ENCODE assay signal across 31 cellular contexts in genomic region chr1:11144563-11145256, GRCh38. TPM values are rescaled to one million over a fixed set of nuclear protein-coding genes. Genes with fewer than 3 reads are reported as not detected.
A peak's percentile ranks its signal among the peaks of the same experiment; 100 is the strongest.
DNase-seq lines count a peak whose midpoint lies in the region; ATAC-seq and TF ChIP-seq lines count a peak whose summit lies in the region.
"Had no signal": no experiment of that assay in that cellular context is flagged by ENCODE, and none has a peak within 500 bp of the region (broad histone marks: within the 10 kb centered on the region; RNA-seq: fewer than 3 reads in every experiment).

No MANE protein-coding gene starts in this region.

- peak overlapping the region; percentile 84 for H3K27ac Mint-ChIP-seq in activated T-cell treated with anti-CD3 and anti-CD28 coated beads, Interleukin-2, amount 50 U/mL, for 24 hours
- H3K27ac Mint-ChIP-seq in activated naive CD8-positive, alpha-beta T cell treated with anti-CD3 and anti-CD28 coated beads for 36 hours = peak overlapping the region; percentile 92
- no peak overlapping the region for H3K27ac Mint-ChIP-seq in naive thymus-derived CD4-positive, alpha-beta T cell

- H3K27me3 Mint-ChIP-seq in activated T-cell treated with anti-CD3 and anti-CD28 coated beads, Interleukin-2, amount 50 U/mL, for 24 hours = no peaks in the 10 kb centered on the region
- H3K27me3 Mint-ChIP-seq in activated naive CD8-positive, alpha-beta T cell treated with anti-CD3 and anti-CD28 coated beads for 36 hours = no peaks in the 10 kb centered on the region
- no peaks in the 10 kb centered on the region for H3K27me3 Mint-ChIP-seq in naive thymus-derived CD4-positive, alpha-beta T cell
- H3K27me3 Mint-ChIP-seq: memory B cell had no signal

- H3K36me3 Mint-ChIP-seq in activated T-cell treated with anti-CD3 and anti-CD28 coated beads, Interleukin-2, amount 50 U/mL, for 24 hours (ENCODE audit: low read depth) = peaks cover 89% of the 10 kb centered on the region
- peaks cover 26% of the 10 kb centered on the region for H3K36me3 Mint-ChIP-seq in activated naive CD8-positive, alpha-beta T cell treated with anti-CD3 and anti-CD28 coated beads for 36 hours
- peaks cover 7 to 56% (median 17%) of the 10 kb centered on the region in 5 donors for H3K36me3 Mint-ChIP-seq in naive thymus-derived CD4-positive, alpha-beta T cell

- no peaks in the 10 kb centered on the region for H3K9me3 ChIP-seq in left ventricle myocardium inferior (replicated peaks)
- no peaks in the 10 kb centered on the region for H3K9me3 ChIP-seq in thoracic aorta
- H3K9me3 ChIP-seq in naive thymus-derived CD4-positive, alpha-beta T cell (ENCODE audit: control insufficient read depth in 2 of 3, low read length in 3 of 3) = no peaks in the 10 kb centered on the region
- H3K9me3 ChIP-seq: Caco-2, gastroesophageal sphincter, pancreas had no signal

- DNase-seq in activated T-cell treated with anti-CD3 and anti-CD28 coated beads, Interleukin-2, amount 50 U/mL, for 24 hours = no peak
- DNase-seq in activated T-cell treated with anti-CD3 and anti-CD28 coated beads, Interleukin-2, amount 50 U/mL, for 48 hours = no peak
- DNase-seq in activated naive CD8-positive, alpha-beta T cell treated with anti-CD3 and anti-CD28 coated beads for 36 hours = no peak
- no peak for DNase-seq in left ventricle myocardium inferior
- DNase-seq in thoracic aorta (ENCODE audit: low spot score) = no peak
- DNase-seq in pons (ENCODE audit: low spot score) = no peak
- no peak for DNase-seq in naive thymus-derived CD4-positive, alpha-beta T cell
- no peak for DNase-seq in dedifferentiated amniotic fluid mesenchymal stem cell (ENCODE audit: extremely low spot score)
- DNase-seq: activated CD4-positive, alpha-beta T cell treated with anti-CD3 and anti-CD28 coated beads for 4 hours; activated CD8-positive, alpha-beta memory T cell treated with anti-CD3 and anti-CD28 coated beads for 24 hours; activated gamma-delta T cell; activated T-cell treated with anti-CD3 and anti-CD28 coated beads for 4 hours; Caco-2; DMS53; NCI-H1105 treated with DMSO at 0.1 percent for 48 hours; NCI-H1930; NCI-H2171 treated with DMSO at 0.1 percent for 48 hours; NCI-H524; pancreas; PC-3; SHP77; stimulated activated CD4-positive, alpha-beta T cell treated with anti-CD3 and anti-CD28 coated beads, Interleukin-2, amount 100 ng/mL, for 48 hours; SW 1271; T-helper 9 cell had no signal

- H3K4me1 ChIP-seq in left ventricle myocardium inferior = peaks cover 36% of the 10 kb centered on the region
- peaks cover 15 to 31% of the 10 kb centered on the region in 2 donors for H3K4me1 ChIP-seq in thoracic aorta (ENCODE audit: control insufficient read depth in 1 of 2, low read depth in 2 of 2)
- H3K4me1 ChIP-seq in naive thymus-derived CD4-positive, alpha-beta T cell (ENCODE audit: control insufficient read depth in 2 of 2, insufficient read depth in 2 of 2, low read length in 2 of 2) = no peaks in the 10 kb centered on the region
- H3K4me1 ChIP-seq: Caco-2, pancreas had no signal

- POLR2A ChIA-PET in naive thymus-derived CD4-positive, alpha-beta T cell (lab: Charles Lee) = no interaction called here

- intact Hi-C loops in left ventricle myocardium inferior (cut with micrococcal nuclease) = no loop called here
- intact Hi-C loops in naive thymus-derived CD4-positive, alpha-beta T cell (cut with micrococcal nuclease) = no loop called here

- H3K4me3 Mint-ChIP-seq in activated T-cell treated with anti-CD3 and anti-CD28 coated beads, Interleukin-2, amount 50 U/mL, for 24 hours = no peak overlapping the region
- no peak overlapping the region for H3K4me3 Mint-ChIP-seq in activated naive CD8-positive, alpha-beta T cell treated with anti-CD3 and anti-CD28 coated beads for 36 hours
- H3K4me3 Mint-ChIP-seq in naive thymus-derived CD4-positive, alpha-beta T cell = no peak overlapping the region
- H3K4me3 Mint-ChIP-seq: CD14-positive monocyte, memory B cell had no signal

- CTCF ChIA-PET in naive thymus-derived CD4-positive, alpha-beta T cell (lab: Charles Lee) = no interaction called here

- TF ChIP-seq CTCF in left ventricle myocardium inferior (IDR thresholded peaks at IDR 0.05; ENCODE audit: borderline replicate concordance) = no peak
- TF ChIP-seq CTCF in thoracic aorta (IDR thresholded peaks at IDR 0.05) = no peak

- peak overlapping the region; percentile 61 for H3K27ac ChIP-seq in left ventricle myocardium inferior (replicated peaks)
- peak overlapping the region; percentile 78 to 87 for H3K27ac ChIP-seq in thoracic aorta
- H3K27ac ChIP-seq in naive thymus-derived CD4-positive, alpha-beta T cell (ENCODE audit: low read depth, low read length) = no peak overlapping the region
- H3K27ac ChIP-seq: hepatocyte, pancreas had no signal

- no peaks in the 10 kb centered on the region for H3K9me3 Mint-ChIP-seq in activated T-cell treated with anti-CD3 and anti-CD28 coated beads, Interleukin-2, amount 50 U/mL, for 24 hours
- H3K9me3 Mint-ChIP-seq in activated naive CD8-positive, alpha-beta T cell treated with anti-CD3 and anti-CD28 coated beads for 36 hours = no peaks in the 10 kb centered on the region
- H3K9me3 Mint-ChIP-seq in naive thymus-derived CD4-positive, alpha-beta T cell = no peaks in the 10 kb centered on the region
- H3K9me3 Mint-ChIP-seq: CD14-positive monocyte, memory B cell had no signal

- H3K27me3 ChIP-seq in left ventricle myocardium inferior (ENCODE audit: low read depth) (no peaks in the 10 kb centered on the region), thoracic aorta (replicated peaks; ENCODE audit: insufficient read depth) (no peaks in the 10 kb centered on the region)
- no peaks in the 10 kb centered on the region for H3K27me3 ChIP-seq in naive thymus-derived CD4-positive, alpha-beta T cell (ENCODE audit: control insufficient read depth in 2 of 2, insufficient read depth in 2 of 2, low read length in 2 of 2)
- H3K27me3 ChIP-seq: gastroesophageal sphincter, hepatocyte, pancreas had no signal

- ATAC-seq in thoracic aorta (ENCODE audit: insufficient number of reproducible peaks, low FRiP score, low read depth) = no peak
- no peak for ATAC-seq in naive thymus-derived CD4-positive, alpha-beta T cell
- ATAC-seq: gastroesophageal sphincter, K562, pancreas, PC-3 had no signal

- H3K4me3 ChIP-seq in left ventricle myocardium inferior (no peak overlapping the region), thoracic aorta (no peak overlapping the region)
- H3K4me3 ChIP-seq in naive thymus-derived CD4-positive, alpha-beta T cell (ENCODE audit: low read length) = no peak overlapping the region
- H3K4me3 ChIP-seq: gastroesophageal sphincter, hepatocyte, K562, pancreas had no signal

- H3K36me3 ChIP-seq in left ventricle myocardium inferior (peaks cover 76% of the 10 kb centered on the region), thoracic aorta (peaks cover 15% of the 10 kb centered on the region)
- H3K36me3 ChIP-seq in naive thymus-derived CD4-positive, alpha-beta T cell (ENCODE audit: control insufficient read depth in 2 of 3, insufficient read depth in 3 of 3, low read length in 3 of 3) = peaks cover 10 to 78% (median 38%) of the 10 kb centered on the region in 3 experiments

- H3K4me1 Mint-ChIP-seq in activated T-cell treated with anti-CD3 and anti-CD28 coated beads, Interleukin-2, amount 50 U/mL, for 24 hours (ENCODE audit: low read depth) = peaks cover 24% of the 10 kb centered on the region
- peaks cover 22% of the 10 kb centered on the region for H3K4me1 Mint-ChIP-seq in activated naive CD8-positive, alpha-beta T cell treated with anti-CD3 and anti-CD28 coated beads for 36 hours
- H3K4me1 Mint-ChIP-seq in naive thymus-derived CD4-positive, alpha-beta T cell = peaks cover 0 to 5% (median 0%) of the 10 kb centered on the region in 7 donors
- H3K4me1 Mint-ChIP-seq: CD14-positive monocyte, memory B cell had no signal

RNA-seq across cellular contexts. Expression of gene ANGPTL7, which starts 44.4 kb away (rescaled TPM):
- not detected for total RNA-seq in activated naive CD8-positive, alpha-beta T cell treated with anti-CD3 and anti-CD28 coated beads for 36 hours
- 1.1 TPM for total RNA-seq in left ventricle myocardium inferior
- 10 to 100 TPM; 19.4 to 37.0 TPM for total RNA-seq in thoracic aorta
- not detected for total RNA-seq in naive thymus-derived CD4-positive, alpha-beta T cell
- polyA plus RNA-seq in naive thymus-derived CD4-positive, alpha-beta T cell = not detected
- total RNA-seq: Caco-2, dermis microvascular lymphatic vessel endothelial cell, K562, PC-3 had no signal
- polyA plus RNA-seq: CD14-positive monocyte, K562, neural cell had no signal

RNA-seq across cellular contexts. Expression of gene EXOSC10, which starts 45.0 kb away (rescaled TPM):
- 10 to 100 TPM; 80.9 to 93.2 TPM for total RNA-seq in activated naive CD8-positive, alpha-beta T cell treated with anti-CD3 and anti-CD28 coated beads for 36 hours
- 17.1 TPM for total RNA-seq in left ventricle myocardium inferior
- 10 to 100 TPM; 78.5 to 78.9 TPM for total RNA-seq in thoracic aorta
- total RNA-seq in naive thymus-derived CD4-positive, alpha-beta T cell = 10 to 100 TPM; 72.0 to 83.4 (median 80.9) TPM
- polyA plus RNA-seq in naive thymus-derived CD4-positive, alpha-beta T cell = 10 to 100 TPM; 33.9 to 55.1 TPM

Comparison
In these comparisons a context has a peak if more than half of its experiments do, and no peak if none do; other contexts are left out.
1. H3K27ac Mint-ChIP-seq: peak in activated T-cell treated with anti-CD3 and anti-CD28 coated beads, Interleukin-2, amount 50 U/mL, for 24 hours (single experiment) and activated naive CD8-positive, alpha-beta T cell treated with anti-CD3 and anti-CD28 coated beads for 36 hours (single experiment); none in naive thymus-derived CD4-positive, alpha-beta T cell (0 of 9).